Comparison of ENCODE assay signal across 23 cellular contexts in the genomic region with DNA sequence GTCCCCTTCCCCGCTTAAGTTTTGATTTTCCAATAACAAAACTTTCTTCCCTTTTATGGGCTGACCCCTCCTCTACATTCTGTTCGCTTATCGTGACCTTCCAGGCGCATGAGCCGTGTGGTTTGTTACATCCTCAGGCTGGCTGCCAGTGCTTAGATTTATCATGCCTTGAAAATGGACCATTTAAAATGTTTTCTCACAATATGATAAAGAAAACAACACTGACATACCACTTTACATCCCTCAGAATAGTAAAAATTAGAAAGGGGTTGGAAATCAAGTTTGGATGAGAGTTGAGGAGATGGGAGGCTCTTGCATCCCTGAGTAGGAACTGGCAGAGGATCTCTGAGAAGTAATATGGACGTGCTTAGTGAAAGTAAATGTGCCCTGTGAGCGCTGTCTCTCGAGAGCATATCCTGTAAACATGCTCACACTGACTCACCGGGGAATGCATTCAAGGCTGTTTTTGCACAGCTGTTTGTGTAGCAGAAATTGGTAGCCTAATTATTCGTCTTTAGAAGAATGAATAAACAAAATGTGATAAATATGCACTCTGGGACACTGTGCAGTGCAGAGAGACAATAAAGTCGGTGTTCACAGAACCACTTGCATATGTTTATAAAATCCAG. TPM values are rescaled to one million over a fixed set of nuclear protein-coding genes. Genes with fewer than 3 reads are reported as not detected.
DNase-seq lines count a peak whose midpoint lies in the region; ATAC-seq, FAIRE-seq and TF ChIP-seq lines count a peak whose summit lies in the region.
"Had no signal": no experiment of that assay in that cellular context is flagged by ENCODE, and none has a peak within 500 bp of the region (broad histone marks: within the 10 kb centered on the region; RNA-seq: fewer than 3 reads in every experiment).

No MANE protein-coding gene starts in this region.

- peak overlapping the region in 3 of 5 donors; percentile 8 to 53 (median 46) for H3K27ac ChIP-seq in stomach
- H3K27ac ChIP-seq in CD4-positive, alpha-beta T cell (ENCODE audit: low read depth, low read length), result no peak overlapping the region
- H3K27ac ChIP-seq: A549, upper lobe of right lung had no signal

- TF ChIP-seq EP300 in stomach (IDR thresholded peaks at IDR 0.05), result no peak

- 55 to 74% (median 63%) methylated on average over 11 of the region's 11 CpGs for WGBS in stomach, 5 donors

- peak; percentile 74 for FAIRE-seq in endometrium (lab: Jason Lieb, UNC)
- FAIRE-seq: A549 had no signal

- POLR2A ChIA-PET in CD4-positive, alpha-beta T cell (lab: Charles Lee), result interaction anchor here (1.1 kb wide), 1 partner anchor 17 kb away, joined by 3 read pairs; no protein-coding TSS in a partner anchor

- peaks cover 7% of the 10 kb centered on the region for H3K36me3 Mint-ChIP-seq in activated CD8-positive, alpha-beta memory T cell treated with anti-CD3 and anti-CD28 coated beads, Interleukin-2, amount 10 ng/mL, durations not matched to agents 7 days and 5 days
- H3K36me3 Mint-ChIP-seq in CD4-positive, alpha-beta T cell (ENCODE audit: low read depth), result no peaks in the 10 kb centered on the region
- H3K36me3 Mint-ChIP-seq: CD8-positive, alpha-beta T cell had no signal

- H3K4me3 Mint-ChIP-seq in activated CD8-positive, alpha-beta memory T cell treated with anti-CD3 and anti-CD28 coated beads, Interleukin-2, amount 10 ng/mL, durations not matched to agents 7 days and 5 days, result no peak overlapping the region
- no peak overlapping the region for H3K4me3 Mint-ChIP-seq in CD4-positive, alpha-beta T cell
- H3K4me3 Mint-ChIP-seq: activated CD4-positive, alpha-beta T cell treated with anti-CD3 and anti-CD28 coated beads, Interleukin-2, amount 10 ng/mL, durations not matched to agents 24 days and 14 days; activated T-helper 1 cell treated with anti-CD3 and anti-CD28 coated beads, Interleukin-12 subunit alpha, Interleukin-12 subunit beta, Interleukin-2, Interleukin-4 antibody, amounts not matched to agents 30 ng/mL and 10 ng/mL and 1 ng/mL, durations not matched to agents 14 hours and 24 hours and 36 hours; CD8-positive, alpha-beta T cell; naive thymus-derived CD8-positive, alpha-beta T cell; stimulated activated naive B cell treated with anti-CD40 and anti-IgM and Interleukin-4, amounts not matched to agents 10 μg/mL and 1 μg/mL and 100 μg/mL, for 72 hours had no signal

- H3K36me3 ChIP-seq in stomach, result no peaks in the 10 kb centered on the region
- H3K36me3 ChIP-seq: upper lobe of right lung had no signal

- H3K27ac Mint-ChIP-seq in activated CD8-positive, alpha-beta memory T cell treated with anti-CD3 and anti-CD28 coated beads, Interleukin-2, amount 10 ng/mL, durations not matched to agents 7 days and 5 days, result no peak overlapping the region
- no peak overlapping the region for H3K27ac Mint-ChIP-seq in CD4-positive, alpha-beta T cell
- H3K27ac Mint-ChIP-seq: activated CD4-positive, alpha-beta T cell treated with anti-CD3 and anti-CD28 coated beads, Interleukin-2, amount 10 ng/mL, durations not matched to agents 24 days and 14 days; activated T-helper 1 cell treated with anti-CD3 and anti-CD28 coated beads, Interleukin-12 subunit alpha, Interleukin-12 subunit beta, Interleukin-2, Interleukin-4 antibody, amounts not matched to agents 30 ng/mL and 10 ng/mL and 1 ng/mL, durations not matched to agents 14 hours and 24 hours and 36 hours; CD8-positive, alpha-beta T cell; progenitor cell of endocrine pancreas had no signal

- peaks cover 0 to 8% (median 0%) of the 10 kb centered on the region in 4 donors for H3K9me3 ChIP-seq in stomach
- peaks cover 15% of the 10 kb centered on the region for H3K9me3 ChIP-seq in CD4-positive, alpha-beta T cell (ENCODE audit: control insufficient read depth, low read length)
- H3K9me3 ChIP-seq: upper lobe of right lung had no signal

- no peak for ATAC-seq in activated CD8-positive, alpha-beta memory T cell treated with anti-CD3 and anti-CD28 coated beads, Interleukin-2, amount 10 ng/mL, durations not matched to agents 7 days and 5 days
- ATAC-seq in CD4-positive, alpha-beta T cell (ENCODE audit: poor library complexity), result no peak
- ATAC-seq: A549; CD8-positive, alpha-beta T cell; naive thymus-derived CD8-positive, alpha-beta T cell; stimulated activated naive B cell treated with anti-CD40 and anti-IgM and Interleukin-4, amounts not matched to agents 10 μg/mL and 1 μg/mL and 100 μg/mL, for 72 hours; upper lobe of right lung had no signal

- no peaks in the 10 kb centered on the region for H3K4me1 Mint-ChIP-seq in activated CD8-positive, alpha-beta memory T cell treated with anti-CD3 and anti-CD28 coated beads, Interleukin-2, amount 10 ng/mL, durations not matched to agents 7 days and 5 days
- H3K4me1 Mint-ChIP-seq in CD4-positive, alpha-beta T cell (ENCODE audit: low read depth), result no peaks in the 10 kb centered on the region
- H3K4me1 Mint-ChIP-seq: activated CD4-positive, alpha-beta T cell treated with anti-CD3 and anti-CD28 coated beads, Interleukin-2, amount 10 ng/mL, durations not matched to agents 24 days and 14 days had no signal

- H3K4me1 ChIP-seq in stomach, result peaks cover 0 to 8% (median 3%) of the 10 kb centered on the region in 4 donors
- H3K4me1 ChIP-seq: A549, upper lobe of right lung had no signal

- TF ChIP-seq CTCF in stomach (IDR thresholded peaks at IDR 0.05), result no peak
- TF ChIP-seq CTCF in CD4-positive, alpha-beta T cell (IDR thresholded peaks at IDR 0.05), result no peak

- peaks cover 11% of the 10 kb centered on the region for H3K9me3 Mint-ChIP-seq in activated CD8-positive, alpha-beta memory T cell treated with anti-CD3 and anti-CD28 coated beads, Interleukin-2, amount 10 ng/mL, durations not matched to agents 7 days and 5 days (ENCODE audit: low read depth)
- no peaks in the 10 kb centered on the region for H3K9me3 Mint-ChIP-seq in CD4-positive, alpha-beta T cell
- H3K9me3 Mint-ChIP-seq: CD8-positive, alpha-beta T cell had no signal

- CTCF ChIA-PET in activated CD8-positive, alpha-beta memory T cell treated with anti-CD3 and anti-CD28 coated beads, Interleukin-2, amount 10 ng/mL, durations not matched to agents 7 days and 5 days (lab: Charles Lee), result no interaction called here
- CTCF ChIA-PET in CD4-positive, alpha-beta T cell (lab: Charles Lee), result no interaction called here

- no peaks in the 10 kb centered on the region for H3K27me3 ChIP-seq in stomach
- H3K27me3 ChIP-seq in CD4-positive, alpha-beta T cell (ENCODE audit: control insufficient read depth, insufficient read depth, low read length), result no peaks in the 10 kb centered on the region

- H3K4me3 ChIP-seq in stomach, result peak overlapping the region in 1 of 4 donors; percentile 1
- H3K4me3 ChIP-seq: A549, lung, upper lobe of right lung had no signal

- intact Hi-C loops in stomach (cut with DNase I; ENCODE audit: low total_unique reads), result no loop called here
- intact Hi-C loops in CD4-positive, alpha-beta T cell (cut with DNase I, micrococcal nuclease), result loop anchor here in 1 of 2 experiments (1.0 kb wide), 1 partner anchor 28 kb away; no protein-coding TSS in a partner anchor

- DNase-seq in activated CD8-positive, alpha-beta memory T cell treated with anti-CD3 and anti-CD28 coated beads, Interleukin-2, amount 50 U/mL, for 48 hours, result peak; percentile 20
- no peak for DNase-seq in activated CD8-positive, alpha-beta memory T cell treated with anti-CD3 and anti-CD28 coated beads, Interleukin-2, amount 10 ng/mL, durations not matched to agents 7 days and 5 days
- peak; percentile 81 for DNase-seq in OCI-M1 (lab: John Stamatoyannopoulos, UW)
- DNase-seq in stomach, result no peak
- DNase-seq in CD4-positive, alpha-beta T cell, result no peak
- no peak for DNase-seq in NCI-H1694 (lab: John Stamatoyannopoulos, UW)
- DNase-seq in stimulated activated CD4-positive, alpha-beta T cell treated with anti-CD3 and anti-CD28 coated beads, Interleukin-15, amount 100 ng/mL, for 24 hours, result no peak
- DNase-seq: activated CD4-positive, alpha-beta T cell treated with anti-CD3 and anti-CD28 coated beads, Interleukin-2, amount 10 ng/mL, durations not matched to agents 24 days and 14 days; anterior cingulate cortex; cerebellar nuclear complex; KBM-7; NCI-H2171 treated with DMSO at 0.1 percent for 48 hours; NK-92 treated with Interleukin-12 subunit alpha and Interleukin-12 subunit beta, amount 100 ng/mL, for 24 hours; SHP77; stimulated activated naive B cell treated with anti-CD40 and anti-IgM and Interleukin-4, amounts not matched to agents 10 μg/mL and 1 μg/mL and 100 μg/mL, for 72 hours; upper lobe of right lung had no signal

- no peak for TF ChIP-seq POLR2A in stomach (IDR thresholded peaks at IDR 0.05)

- peaks cover 39% of the 10 kb centered on the region for H3K27me3 Mint-ChIP-seq in activated CD8-positive, alpha-beta memory T cell treated with anti-CD3 and anti-CD28 coated beads, Interleukin-2, amount 10 ng/mL, durations not matched to agents 7 days and 5 days
- H3K27me3 Mint-ChIP-seq in CD4-positive, alpha-beta T cell, result peaks cover 23% of the 10 kb centered on the region

RNA-seq across cellular contexts. Expression of a gene that starts 17.1 kb away (rescaled TPM):
- 10 to 100 TPM; 33.3 to 35.8 TPM for total RNA-seq in activated CD8-positive, alpha-beta memory T cell treated with anti-CD3 and anti-CD28 coated beads, Interleukin-2, amount 10 ng/mL, durations not matched to agents 7 days and 5 days
- total RNA-seq in stomach, result 100 to 1,000 TPM in 1 of 5 donors, 10 to 100 TPM in 4; 14.9 to 119 (median 55.4) TPM
- 10 to 100 TPM; 23.9 to 29.3 (median 26.9) TPM for polyA plus RNA-seq in stomach
- total RNA-seq in CD4-positive, alpha-beta T cell, result 10 to 100 TPM; 38.9 to 41.0 TPM

Comparison
In these comparisons a context has a peak if more than half of its experiments do, and no peak if none do; other contexts are left out.
1. DNase-seq: peak in activated CD8-positive, alpha-beta memory T cell treated with anti-CD3 and anti-CD28 coated beads, Interleukin-2, amount 50 U/mL, for 48 hours (single experiment) and OCI-M1 (single experiment); none in activated CD8-positive, alpha-beta memory T cell treated with anti-CD3 and anti-CD28 coated beads, Interleukin-2, amount 10 ng/mL, durations not matched to agents 7 days and 5 days (single experiment), stomach (single experiment), CD4-positive, alpha-beta T cell (0 of 10), NCI-H1694 (single experiment) and stimulated activated CD4-positive, alpha-beta T cell treated with anti-CD3 and anti-CD28 coated beads, Interleukin-15, amount 100 ng/mL, for 24 hours (single experiment).